In genomic region chr12:2890388-2891239, GRCh38 we compare ENCODE assay signal across 1 cellular context.
TF ChIP-seq lines count a peak whose summit lies in the region.

Gene TULP3 (plus strand): TSS chr12:2890891. CDS start chr12:2890948, 57 bp downstream.

TF ChIP-seq in HepG2, 621 proteins besides CTCF, POLR2A, EP300 and RAD21 (continued from another document and continues in another):
- TF ChIP-seq ZBTB39 (CRISPR knock-in tag; IDR thresholded peaks at IDR 0.05) (0 out of 2 replicates have a peak, but pooled peaks have one; percentile 84), KLF16 (CRISPR knock-in tag; IDR thresholded peaks at IDR 0.05) (peak in 1 of 2 experiments; percentile 61; a peak in 1 of 4 replicates), DMTF1 (CRISPR knock-in tag; IDR thresholded peaks at IDR 0.05) (no peak), GATA4 (IDR thresholded peaks at IDR 0.05; ENCODE audit: borderline replicate concordance, low read depth) (no peak), PHF8 (CRISPR knock-in tag; IDR thresholded peaks at IDR 0.05) (peak; percentile 82), POLR2G (IDR thresholded peaks at IDR 0.05; ENCODE audit: low read depth, low read length) (peak; percentile 84), TAF1 (CRISPR knock-in tag; IDR thresholded peaks at IDR 0.05) (peak; percentile 81), RAD51 (IDR thresholded peaks at IDR 0.05; ENCODE audit: borderline replicate concordance) (no peak), KDM3A (CRISPR knock-in tag; IDR thresholded peaks at IDR 0.05; ENCODE audit: low read depth) (peak; percentile 55; the same call in 1 of the 2 replicates), ZNF275 (CRISPR knock-in tag; IDR thresholded peaks at IDR 0.05; ENCODE audit: borderline replicate concordance) (peak; percentile 66), NFATC3 (CRISPR knock-in tag; IDR thresholded peaks at IDR 0.05) (no peak), NFRKB (IDR thresholded peaks at IDR 0.05) (no peak), ARID4A (CRISPR knock-in tag; IDR thresholded peaks at IDR 0.05; ENCODE audit: borderline replicate concordance) (peak; percentile 99), TEF (CRISPR knock-in tag; IDR thresholded peaks at IDR 0.05) (no peak; the same call in 1 of the 2 replicates), JUN (CRISPR knock-in tag; IDR thresholded peaks at IDR 0.05) (no peak), ARNT2 (CRISPR knock-in tag; IDR thresholded peaks at IDR 0.05; ENCODE audit: low read depth) (peak; percentile 89), ZNF510 (CRISPR knock-in tag; IDR thresholded peaks at IDR 0.05; ENCODE audit: low read depth) (0 out of 2 replicates have a peak, but pooled peaks have one; percentile 73), TBP (CRISPR knock-in tag; IDR thresholded peaks at IDR 0.05) (no peak), KLF13 (CRISPR knock-in tag; IDR thresholded peaks at IDR 0.05) (no peak; the same call in 1 of the 2 replicates), TFE3 (CRISPR knock-in tag; IDR thresholded peaks at IDR 0.05) (peak; percentile 80; the same call in 1 of the 2 replicates), PLSCR1 (CRISPR knock-in tag; IDR thresholded peaks at IDR 0.05; ENCODE audit: borderline replicate concordance) (no peak; the same call in 1 of the 2 replicates), LBX2 (CRISPR knock-in tag; IDR thresholded peaks at IDR 0.05; ENCODE audit: borderline replicate concordance) (peak; percentile 89; the same call in 1 of the 2 replicates), FOXJ3 (CRISPR knock-in tag; IDR thresholded peaks at IDR 0.05; ENCODE audit: borderline replicate concordance) (no peak; the same call in 1 of the 2 replicates), AHDC1 (CRISPR knock-in tag; IDR thresholded peaks at IDR 0.05; ENCODE audit: borderline replicate concordance) (no peak), HNRNPK (IDR thresholded peaks at IDR 0.05; ENCODE audit: low read depth, low read length, poor library complexity, severe bottlenecking) (no peak), ELK4 (CRISPR knock-in tag; IDR thresholded peaks at IDR 0.05; ENCODE audit: borderline replicate concordance) (no peak), ASH2L (IDR thresholded peaks at IDR 0.05; ENCODE audit: insufficient read length, low read depth, low read length) (no peak), PCBP1 (IDR thresholded peaks at IDR 0.05; ENCODE audit: borderline replicate concordance, low read depth, low read length) (no peak)
